10 cellular contexts compared by ENCODE assay signal in genomic region chr3:50323092-50323600, GRCh38. TPM values are rescaled to one million over a fixed set of nuclear protein-coding genes. Genes with fewer than 3 reads are reported as not detected.
DNase-seq lines count a peak whose midpoint lies in the region; ATAC-seq and TF ChIP-seq lines count a peak whose summit lies in the region.
"Had no signal": no experiment of that assay in that cellular context is flagged by ENCODE, and none has a peak within 500 bp of the region (broad histone marks: within the 10 kb centered on the region; RNA-seq: fewer than 3 reads in every experiment).

No MANE protein-coding gene starts in this region.

- TF ChIP-seq CTCF in HCT116 (IDR thresholded peaks at IDR 0.05 in 2 of 3, conservative IDR thresholded peaks at IDR 0.05 in 1 of 3; ENCODE audit: borderline replicate concordance in 1 of 3, insufficient read depth in 1 of 3, low read depth in 2 of 3, low read length in 2 of 3), result no peak
- TF ChIP-seq CTCF in gastrocnemius medialis (IDR thresholded peaks at IDR 0.05 in 4 of 5, conservative IDR thresholded peaks at IDR 0.05 in 1 of 5), result no peak
- TF ChIP-seq CTCF in PC-9 (conservative IDR thresholded peaks at IDR 0.05), result no peak

- peaks cover 11% of the 10 kb centered on the region for H3K4me1 Mint-ChIP-seq in activated T-helper 17 cell treated with anti-CD3 and anti-CD28 coated beads, Interleukin-2, amount 50 U/mL, for 72 hours

- RAD21 ChIA-PET in HCT116 (lab: Charles Lee; ENCODE audit: low non-redundant PET in 1 of 2, low total read pairs in 2 of 2, uncharacterized antibody in 2 of 2, unreplicated experiment in 2 of 2), result interaction anchor here in 1 of 2 experiments (1.5 kb wide), 1 partner anchor 24 kb away, joined by 4 read pairs; the partner anchor contains the start of genes HYAL3 and NAA80

- ATAC-seq in HCT116 (no peak), gastrocnemius medialis (no peak), GM19397 (IDR thresholded peaks at IDR 0.05; ENCODE audit: unreplicated experiment) (no peak)
- no peak for ATAC-seq in activated T-helper 17 cell treated with anti-CD3 and anti-CD28 coated beads, Interleukin-2, amount 50 U/mL, for 72 hours (replicated peaks)

- H2AFZ ChIP-seq in HCT116 (ENCODE audit: low read depth, low read length, poor library complexity, severe bottlenecking) (no peak overlapping the region), PC-9 (no peak overlapping the region)

- no peak for TF ChIP-seq POLR2A in HCT116 (IDR thresholded peaks at IDR 0.05; ENCODE audit: borderline replicate concordance, extremely low read depth, insufficient read depth, insufficient read length)
- TF ChIP-seq POLR2A in gastrocnemius medialis (IDR thresholded peaks at IDR 0.05), result no peak

- DNase-seq in HCT116 (ENCODE audit: low read depth, low spot score), result no peak
- no peak for DNase-seq in gastrocnemius medialis
- no peak for DNase-seq in 8988T
- no peak for DNase-seq in PC-9
- DNase-seq in NCI-H2081 (lab: John Stamatoyannopoulos, UW), result no peak
- DNase-seq: NCI-H345 had no signal

- H3K4me1 ChIP-seq in HCT116 (ENCODE audit: control insufficient read depth in 1 of 2, insufficient read depth in 2 of 2, low read length in 2 of 2) (peaks cover 41 to 67% of the 10 kb centered on the region in 2 experiments), gastrocnemius medialis (peaks cover 50 to 53% of the 10 kb centered on the region in 2 donors), PC-9 (replicated peaks; ENCODE audit: insufficient read depth) (peaks cover 18% of the 10 kb centered on the region)

- H3K9ac ChIP-seq in HCT116 (ENCODE audit: low read length), result no peak overlapping the region

- H3K4me3 ChIP-seq in HCT116 (replicated peaks in 1 of 2; ENCODE audit: low read depth in 1 of 2, low read length in 2 of 2) (no peak overlapping the region), iPS-18c (ENCODE audit: insufficient read depth, low read depth, low read length) (peak overlapping the region; percentile 71), gastrocnemius medialis (peak overlapping the region in 3 of 4 donors; percentile 72 to 80 (median 78)), PC-9 (no peak overlapping the region)

- no peaks in the 10 kb centered on the region for H3K9me3 Mint-ChIP-seq in activated T-helper 17 cell treated with anti-CD3 and anti-CD28 coated beads, Interleukin-2, amount 50 U/mL, for 72 hours
- H3K9me3 Mint-ChIP-seq: central memory CD8-positive, alpha-beta T cell had no signal

- no peaks in the 10 kb centered on the region for H3K9me2 ChIP-seq in HCT116 (ENCODE audit: insufficient read depth)
- H3K9me2 ChIP-seq in PC-9 (ENCODE audit: insufficient read depth), result no peaks in the 10 kb centered on the region

- peak overlapping the region; percentile 93; the same call in 1 of the 2 replicates for H3K27ac ChIP-seq in HCT116 (ENCODE audit: low read depth, low read length)
- peak overlapping the region; percentile 93 to 96 (median 95) for H3K27ac ChIP-seq in gastrocnemius medialis
- H3K27ac ChIP-seq in PC-9, result no peak overlapping the region

- H3K27me3 ChIP-seq in HCT116 (ENCODE audit: insufficient read depth, low read length) (no peaks in the 10 kb centered on the region), gastrocnemius medialis (no peaks in the 10 kb centered on the region), PC-9 (ENCODE audit: insufficient read depth, low read depth) (no peaks in the 10 kb centered on the region)

- H3K27ac Mint-ChIP-seq in activated T-helper 17 cell treated with anti-CD3 and anti-CD28 coated beads, Interleukin-2, amount 50 U/mL, for 72 hours, result peak overlapping the region; percentile 25

- H3K36me3 ChIP-seq in HCT116 (ENCODE audit: control insufficient read depth in 1 of 2, insufficient read depth in 2 of 2, low read length in 2 of 2) (peaks cover 9 to 25% of the 10 kb centered on the region in 2 experiments; a peak in 2 of 4 replicates), gastrocnemius medialis (peaks cover 0 to 30% of the 10 kb centered on the region in 2 donors), PC-9 (ENCODE audit: low read depth) (peaks cover 7% of the 10 kb centered on the region; the same call in 1 of the 2 replicates)

- intact Hi-C loops in HCT116 (cut with micrococcal nuclease) (no loop called here), gastrocnemius medialis (cut with DNase I; ENCODE audit: low total_unique reads) (no loop called here), PC-9 (cut with micrococcal nuclease; ENCODE audit: unreplicated experiment) (no loop called here)

- H3K79me2 ChIP-seq in HCT116 (ENCODE audit: insufficient read depth, low read length), result peaks cover 56% of the 10 kb centered on the region
- peaks cover 41% of the 10 kb centered on the region for H3K79me2 ChIP-seq in PC-9 (ENCODE audit: low read depth)

- CTCF ChIA-PET in HCT116 (lab: Charles Lee) (interaction anchor here (0.8 kb wide), 1 partner anchor 46 kb away, joined by 3 read pairs; no protein-coding TSS in a partner anchor), PC-9 (lab: Charles Lee) (interaction anchor here (1.1 kb wide), 1 partner anchor 51 kb away, joined by 7 read pairs; no protein-coding TSS in a partner anchor)

- no peaks in the 10 kb centered on the region for H3K27me3 Mint-ChIP-seq in activated T-helper 17 cell treated with anti-CD3 and anti-CD28 coated beads, Interleukin-2, amount 50 U/mL, for 72 hours
- H3K27me3 Mint-ChIP-seq: central memory CD8-positive, alpha-beta T cell had no signal

- H3K4me3 Mint-ChIP-seq in activated T-helper 17 cell treated with anti-CD3 and anti-CD28 coated beads, Interleukin-2, amount 50 U/mL, for 72 hours, result peak overlapping the region; percentile 88

- H3K9me3 ChIP-seq in HCT116 (ENCODE audit: control insufficient read depth in 1 of 2, insufficient read depth in 1 of 2, low read depth in 1 of 2, low read length in 2 of 2), result no peaks in the 10 kb centered on the region
- H3K9me3 ChIP-seq in iPS-18c (ENCODE audit: control insufficient read depth, insufficient read depth, low read length), result peaks cover 4% of the 10 kb centered on the region
- H3K9me3 ChIP-seq in gastrocnemius medialis, result no peaks in the 10 kb centered on the region
- no peaks in the 10 kb centered on the region for H3K9me3 ChIP-seq in PC-9 (ENCODE audit: insufficient read depth, low read depth)

- peaks cover 13% of the 10 kb centered on the region for H3K36me3 Mint-ChIP-seq in activated T-helper 17 cell treated with anti-CD3 and anti-CD28 coated beads, Interleukin-2, amount 50 U/mL, for 72 hours (ENCODE audit: low read depth)

- H3K4me2 ChIP-seq in HCT116 (ENCODE audit: low read length), result no peak overlapping the region
- H3K4me2 ChIP-seq in PC-9, result no peak overlapping the region

- H3F3A ChIP-seq in PC-9 (ENCODE audit: insufficient read depth, low read depth), result peaks cover 14% of the 10 kb centered on the region; the same call in 1 of the 2 replicates

- in situ Hi-C loops in gastrocnemius medialis (cut with MboI; ENCODE audit: low sequenced_read_pairs in 4 of 4), result no loop called here

- BruUV-seq in HCT116 (replicated peaks; lab: Mats Ljungman, UMichigan) (no TSS peak), PC-9 (replicated peaks; lab: Mats Ljungman, UMichigan) (no TSS peak)

- POLR2A ChIA-PET in HCT116 (lab: Charles Lee), result interaction anchor here (1.3 kb wide), 1 partner anchor 14 kb away, joined by 4 read pairs; no protein-coding TSS in a partner anchor
- POLR2A ChIA-PET in PC-9 (lab: Charles Lee; ENCODE audit: unreplicated experiment), result interaction anchor here (0.5 kb wide), 1 partner anchor 24 kb away, joined by 14 read pairs; no protein-coding TSS in a partner anchor

- no peaks in the 10 kb centered on the region for H4K20me1 ChIP-seq in HCT116 (ENCODE audit: insufficient read depth)
- peaks cover 4% of the 10 kb centered on the region; the same call in 1 of the 2 replicates for H4K20me1 ChIP-seq in PC-9 (ENCODE audit: insufficient read depth)

- TF ChIP-seq RAD21 in HCT116 (IDR thresholded peaks at IDR 0.05; ENCODE audit: low read depth), result no peak

TF ChIP-seq in HCT116, 20 proteins besides CTCF, POLR2A, EP300 and RAD21 (continues in another document):
- TF ChIP-seq POLR2AphosphoS5 (IDR thresholded peaks at IDR 0.05; ENCODE audit: low read depth, low read length), result no peak
- TF ChIP-seq, protein P1, sequence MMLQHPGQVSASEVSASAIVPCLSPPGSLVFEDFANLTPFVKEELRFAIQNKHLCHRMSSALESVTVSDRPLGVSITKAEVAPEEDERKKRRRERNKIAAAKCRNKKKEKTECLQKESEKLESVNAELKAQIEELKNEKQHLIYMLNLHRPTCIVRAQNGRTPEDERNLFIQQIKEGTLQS (IDR thresholded peaks at IDR 0.05), result no peak
- TF ChIP-seq MAX (IDR thresholded peaks at IDR 0.05), result no peak
- TF ChIP-seq ZNF274 (IDR thresholded peaks at IDR 0.05; ENCODE audit: low read depth, low read length), result no peak
- no peak for TF ChIP-seq ELF1 (IDR thresholded peaks at IDR 0.05; ENCODE audit: borderline replicate concordance, low read depth)
- no peak for TF ChIP-seq SRF (IDR thresholded peaks at IDR 0.05; ENCODE audit: low read depth)

RNA-seq across cellular contexts. Expression of gene HYAL2, which starts 0.6 kb away (rescaled TPM):
- total RNA-seq in HCT116 (2021; ENCODE audit: unreplicated experiment), result 42.2 TPM
- polyA plus RNA-seq in HCT116 (2012), result 57.5 and 64.1 TPM in 2 replicates
- 1 to 10 TPM; 5.1 to 8.5 TPM for total RNA-seq in activated T-helper 17 cell treated with anti-CD3 and anti-CD28 coated beads, Interleukin-2, amount 50 U/mL, for 72 hours
- total RNA-seq in gastrocnemius medialis, result 10 to 100 TPM; 47.0 to 69.8 (median 65.4) TPM
- 29.6 and 41.6 TPM in 2 replicates for total RNA-seq in PC-9 (2021)

RNA-seq across cellular contexts. Expression of gene TUSC2, which starts 4.9 kb away (rescaled TPM):
- 34.0 TPM for total RNA-seq in HCT116 (2021; ENCODE audit: unreplicated experiment)
- polyA plus RNA-seq in HCT116 (2012), result 28.2 and 34.0 TPM in 2 replicates
- total RNA-seq in activated T-helper 17 cell treated with anti-CD3 and anti-CD28 coated beads, Interleukin-2, amount 50 U/mL, for 72 hours, result 10 to 100 TPM; 13.9 to 19.3 TPM
- total RNA-seq in gastrocnemius medialis, result 10 to 100 TPM; 38.5 to 72.7 (median 51.5) TPM
- 24.7 and 28.5 TPM in 2 replicates for total RNA-seq in PC-9 (2021)

RNA-seq across cellular contexts. Expression of gene RASSF1, which starts 17.5 kb away (rescaled TPM):
- total RNA-seq in HCT116 (2021; ENCODE audit: unreplicated experiment) (29.6 TPM), gastrocnemius medialis (10 to 100 TPM; 13.3 to 22.5 (median 18.0) TPM), PC-9 (2021) (15.9 and 17.7 TPM in 2 replicates)
- 32.1 and 38.6 TPM in 2 replicates for polyA plus RNA-seq in HCT116 (2012)
- 100 to 1,000 TPM in 1 of 2 donors, 10 to 100 TPM in 1; 85.8 to 139 TPM for total RNA-seq in activated T-helper 17 cell treated with anti-CD3 and anti-CD28 coated beads, Interleukin-2, amount 50 U/mL, for 72 hours

RNA-seq across cellular contexts. Expression of gene HYAL1, which starts 19.8 kb away (rescaled TPM):
- total RNA-seq in HCT116 (2021; ENCODE audit: unreplicated experiment) (6.1 TPM), gastrocnemius medialis (10 to 100 TPM in 2 of 4 donors, 1 to 10 TPM in 2; 3.6 to 14.6 (median 9.1) TPM), PC-9 (2021) (1.3 and 1.9 TPM in 2 replicates)
- 11.9 and 12.5 TPM in 2 replicates for polyA plus RNA-seq in HCT116 (2012)
- total RNA-seq in activated T-helper 17 cell treated with anti-CD3 and anti-CD28 coated beads, Interleukin-2, amount 50 U/mL, for 72 hours, result under 1 TPM in 1 of 2 donors, not detected in 1; 0.29 TPM

RNA-seq across cellular contexts. Expression of gene ZMYND10, which starts 22.4 kb away (rescaled TPM):
- total RNA-seq in HCT116 (2021; ENCODE audit: unreplicated experiment) (3.3 TPM), gastrocnemius medialis (1 to 10 TPM in 1 of 4 donors, not detected in 3; 3.0 TPM), PC-9 (2021) (4.4 and 8.7 TPM in 2 replicates)
- 1.2 and 1.5 TPM in 2 replicates for polyA plus RNA-seq in HCT116 (2012)
- 10 to 100 TPM in 1 of 2 donors, 1 to 10 TPM in 1; 3.9 to 10.9 TPM for total RNA-seq in activated T-helper 17 cell treated with anti-CD3 and anti-CD28 coated beads, Interleukin-2, amount 50 U/mL, for 72 hours

Comparison
In these comparisons a context has a peak if more than half of its experiments do, and no peak if none do; other contexts are left out.
1. H3K4me3 ChIP-seq: peak in iPS-18c (single experiment) and gastrocnemius medialis (3 of 4); none in HCT116 (0 of 2) and PC-9 (single experiment).